Comparison of ENCODE assay signal across 1 cellular context in the genomic region with DNA sequence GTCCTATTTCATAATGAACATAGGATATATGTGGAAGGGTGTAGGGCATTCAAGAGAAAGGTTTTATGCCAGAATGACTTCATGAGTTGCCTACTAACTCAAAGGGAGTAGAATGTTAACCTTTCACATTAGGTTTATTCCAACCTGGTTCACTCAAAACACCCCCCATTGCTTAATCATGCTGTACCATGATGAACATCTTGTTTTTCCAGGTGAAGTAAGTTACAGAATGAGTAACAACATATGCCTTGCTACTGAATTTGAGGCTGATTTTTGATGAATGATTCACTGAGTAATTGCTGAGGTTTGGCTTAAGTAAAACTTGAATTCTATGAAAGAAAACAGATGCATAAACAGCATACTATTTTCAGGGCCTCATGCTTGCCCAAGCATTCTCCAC.
A peak's percentile ranks its signal among the peaks of the same experiment; 100 is the strongest.
TF ChIP-seq lines count a peak whose summit lies in the region.

No MANE protein-coding gene starts in this region.

TF ChIP-seq in GM12878, 131 proteins besides CTCF, POLR2A, EP300 and RAD21:
- TF ChIP-seq RBBP5 (conservative IDR thresholded peaks at IDR 0.05) (no peak), JUNB (IDR thresholded peaks at IDR 0.05) (peak; percentile 25; the same call in 1 of the 2 replicates)
